In genomic region chr9:133238272-133238850, GRCh38 we compare ENCODE assay signal across 8 cellular contexts. TPM values are rescaled to one million over a fixed set of nuclear protein-coding genes. Genes with fewer than 3 reads are reported as not detected.
DNase-seq lines count a peak whose midpoint lies in the region; ATAC-seq and TF ChIP-seq lines count a peak whose summit lies in the region.

No MANE protein-coding gene starts in this region.

- no peaks in the 10 kb centered on the region for H3K27me3 ChIP-seq in GM06990 (replicated peaks; ENCODE audit: control insufficient read depth, insufficient read depth, low read length)

- H3K4me1 Mint-ChIP-seq in endothelial cell (ENCODE audit: unreplicated experiment), result peaks cover 25% of the 10 kb centered on the region

- no peaks in the 10 kb centered on the region for H3K9me3 Mint-ChIP-seq in endothelial cell (ENCODE audit: unreplicated experiment)

- peaks cover 6% of the 10 kb centered on the region for H3K27me3 Mint-ChIP-seq in endothelial cell (ENCODE audit: unreplicated experiment)

- DNase-seq in GM06990 (ENCODE audit: extremely low read depth, insufficient read length) (peak; percentile 63), endothelial cell (ENCODE audit: low spot score) (peak; percentile 86), medulla oblongata (ENCODE audit: extremely low spot score) (peak; percentile 5), NCI-H1092 (lab: John Stamatoyannopoulos, UW) (no peak)
- DNase-seq in activated CD4-positive, alpha-beta T cell treated with anti-CD3 and anti-CD28 coated beads for 24 hours (ENCODE audit: low read depth in 2 of 2), result peak; percentile 4 to 25
- DNase-seq in stimulated activated CD8-positive, alpha-beta memory T cell treated with anti-CD3 and anti-CD28 coated beads, Interleukin-15, amount 100 ng/mL, for 24 hours (ENCODE audit: low read depth), result peak; percentile 14

- H3K4me3 Mint-ChIP-seq in endothelial cell (ENCODE audit: unreplicated experiment), result peak overlapping the region; percentile 79

- TF ChIP-seq CTCF in GM06990 (IDR thresholded peaks at IDR 0.05; ENCODE audit: insufficient read depth, low read length, poor library complexity, severe bottlenecking) (no peak), endothelial cell (IDR thresholded peaks at IDR 0.05; ENCODE audit: unreplicated experiment) (no peak)

- H3K4me3 ChIP-seq in GM06990 (replicated peaks; ENCODE audit: low read depth, low read length), result no peak overlapping the region

- H3K27ac Mint-ChIP-seq in endothelial cell (ENCODE audit: unreplicated experiment), result peak overlapping the region; percentile 18

- ATAC-seq in GM21737 (IDR thresholded peaks at IDR 0.05; ENCODE audit: unreplicated experiment) (no peak), GM19324 (IDR thresholded peaks at IDR 0.05; ENCODE audit: low FRiP score, unreplicated experiment) (no peak)

- H3K36me3 ChIP-seq in GM06990 (ENCODE audit: control insufficient read depth, insufficient read depth, low read length), result no peaks in the 10 kb centered on the region

- H3K36me3 Mint-ChIP-seq in endothelial cell (ENCODE audit: low read depth, unreplicated experiment), result no peaks in the 10 kb centered on the region

RNA-seq across cellular contexts. Expression of gene OBP2B, which starts 29.3 kb away (rescaled TPM):
- total RNA-seq in endothelial cell (ENCODE audit: unreplicated experiment), result not detected

RNA-seq across cellular contexts. Expression of gene ABO, which starts 36.6 kb away (rescaled TPM):
- total RNA-seq in endothelial cell (ENCODE audit: unreplicated experiment), result 1.4 TPM
